ENCODE assay signal across 9 cellular contexts in the genomic region with DNA sequence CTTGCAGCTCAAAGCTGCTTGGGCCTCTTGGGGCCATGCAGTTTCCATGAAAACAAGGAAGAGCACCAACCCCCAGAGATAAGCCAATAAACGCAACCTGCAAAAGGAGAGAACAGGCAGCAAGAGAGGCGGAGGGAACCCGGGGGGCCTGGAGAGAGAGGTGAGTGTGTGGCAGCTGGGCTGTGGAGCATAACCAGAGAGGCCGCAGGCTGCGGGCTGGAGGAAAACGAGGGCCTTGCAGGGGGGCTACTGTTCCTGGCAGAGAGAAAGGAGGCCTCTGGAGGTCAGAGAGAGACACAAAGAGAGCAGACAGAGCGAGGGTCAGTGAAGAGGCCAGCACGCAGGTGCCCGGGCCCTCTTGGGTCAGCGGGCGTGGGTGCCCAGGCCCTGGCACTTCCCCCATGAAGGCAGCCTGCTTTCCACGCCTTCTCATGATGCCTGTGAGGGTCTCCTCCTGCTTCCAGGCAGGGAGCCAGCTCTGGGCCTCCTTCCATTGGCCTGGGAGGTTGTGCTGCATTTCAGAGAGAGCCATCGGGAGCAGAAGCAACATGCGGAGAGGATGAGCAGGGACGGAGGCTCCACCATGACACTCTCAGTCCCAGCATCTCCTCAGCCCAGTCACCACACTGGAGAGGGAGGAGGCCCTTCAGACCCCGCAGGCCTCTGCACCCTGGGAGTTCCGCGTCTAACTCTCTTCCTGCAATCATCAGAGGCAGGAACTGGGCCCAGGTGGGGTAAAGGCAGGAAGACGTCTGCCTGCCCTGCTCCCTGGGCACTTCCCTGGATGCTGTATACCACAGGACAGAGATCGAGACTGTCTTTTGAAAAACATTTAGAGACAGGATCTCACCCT. TPM values are rescaled to one million over a fixed set of nuclear protein-coding genes. Genes with fewer than 3 reads are reported as not detected.
A peak's percentile ranks its signal among the peaks of the same experiment; 100 is the strongest.
DNase-seq lines count a peak whose midpoint lies in the region; ATAC-seq, FAIRE-seq and TF ChIP-seq lines count a peak whose summit lies in the region.
"Not testable (repeated sequence)": the region's sequence is repeated elsewhere in the genome, so short reads cannot be mapped to it uniquely, and the experiment has no call there.
"Had no signal": no experiment of that assay in that cellular context is flagged by ENCODE, and none has a peak within 500 bp of the region (broad histone marks: within the 10 kb centered on the region; RNA-seq: fewer than 3 reads in every experiment).

No MANE protein-coding gene starts in this region.

- not testable (repeated sequence) for TF ChIP-seq RAD21 in GM12878 (IDR thresholded peaks at IDR 0.05; ENCODE audit: insufficient read depth, low read depth, low read length)

- H3K36me3 ChIP-seq in BE2C; GM12878 (ENCODE audit: control insufficient read depth in 2 of 2, insufficient read depth in 2 of 2, low read length in 1 of 2); muscle layer of duodenum (ENCODE audit: control insufficient read depth in 1 of 2, insufficient read depth in 2 of 2, low read length in 2 of 2): not testable (repeated sequence)

- H3K9me3 ChIP-seq in BE2C; GM12878 (replicated peaks; ENCODE audit: control insufficient read depth, insufficient read depth, low read length); muscle layer of duodenum (ENCODE audit: control insufficient read depth in 1 of 2, low read length in 2 of 2): not testable (repeated sequence)

- peak; percentile 46 for DNase-seq in BE2C
- peak; percentile 38 for DNase-seq in NCI-H2227 treated with DMSO at 0.1 percent for 48 hours (lab: John Stamatoyannopoulos, UW)
- DNase-seq in activated CD4-positive, alpha-beta T cell treated with anti-CD3 and anti-CD28 coated beads for 36 hours, result peak; percentile 50
- not testable (repeated sequence) for DNase-seq in GM12878 (ENCODE audit: low read depth, low spot score); fibroblast of villous mesenchyme (ENCODE audit: low read depth)
- DNase-seq in stimulated activated CD4-positive, alpha-beta T cell treated with anti-CD3 and anti-CD28 coated beads, Interleukin-4, amount 100 ng/mL, for 48 hours (ENCODE audit: low read depth in 2 of 2), result peak; percentile 2 to 22

- CTCF ChIA-PET in activated CD4-positive, alpha-beta T cell treated with anti-CD3 and anti-CD28 coated beads for 36 hours (lab: Charles Lee), result not testable (repeated sequence)
- CTCF ChIA-PET in GM12878 (lab: Yijun Ruan, JAX), result interaction anchor here (1.1 to 3.8 kb wide), 3 partner anchors 38 to 182 kb away, joined by 3 to 25 read pairs (median 13); partner anchors contain the start of gene CCDC74A

- H3K9me3 Mint-ChIP-seq in activated CD4-positive, alpha-beta T cell treated with anti-CD3 and anti-CD28 coated beads for 36 hours (ENCODE audit: low read depth), result not testable (repeated sequence)

- not testable (repeated sequence) for TF ChIP-seq POLR2A in GM12878 (IDR thresholded peaks at IDR 0.05; ENCODE audit: low read depth, low read length)

- ATAC-seq in GM21723 (IDR thresholded peaks at IDR 0.05; ENCODE audit: unreplicated experiment) (peak; percentile 20), GM12878 (peak; percentile 5)
- ATAC-seq in activated CD4-positive, alpha-beta T cell treated with anti-CD3 and anti-CD28 coated beads for 36 hours, result peak; percentile 17

- H2AFZ ChIP-seq in GM12878 (ENCODE audit: control insufficient read depth, low read depth, low read length), result peak overlapping the region; percentile 65

- not testable (repeated sequence) for FAIRE-seq in GM12878 (lab: Jason Lieb, UNC)

- not testable (repeated sequence) for H4K20me1 ChIP-seq in GM12878 (ENCODE audit: control insufficient read depth, insufficient read depth)

- H3K27ac ChIP-seq in GM12878 (ENCODE audit: control insufficient read depth, insufficient read depth), result peak overlapping the region; percentile 81
- not testable (repeated sequence) for H3K27ac ChIP-seq in muscle layer of duodenum (ENCODE audit: low read length)

- not testable (repeated sequence) for H3K27me3 Mint-ChIP-seq in activated CD4-positive, alpha-beta T cell treated with anti-CD3 and anti-CD28 coated beads for 36 hours

- H3K4me3 ChIP-seq in BE2C (ENCODE audit: low read depth, low read length) (peak overlapping the region; percentile 62), GM12878 (peak overlapping the region; percentile 67), fibroblast of villous mesenchyme (ENCODE audit: low read depth, low read length) (peak overlapping the region; percentile 54), muscle layer of duodenum (ENCODE audit: low read depth in 1 of 2, low read length in 2 of 2) (peak overlapping the region; percentile 30 to 83)

- SMC1A ChIA-PET in GM12878 (lab: Charles Lee; ENCODE audit: uncharacterized antibody, unreplicated experiment), result not testable (repeated sequence)

- not testable (repeated sequence) for H3K27me3 ChIP-seq in BE2C; GM12878 (replicated peaks in 1 of 2; ENCODE audit: control insufficient read depth in 2 of 2, insufficient read depth in 2 of 2, low read length in 1 of 2); muscle layer of duodenum (ENCODE audit: low read depth, low read length)

- POLR2A ChIA-PET in activated CD4-positive, alpha-beta T cell treated with anti-CD3 and anti-CD28 coated beads for 36 hours (lab: Charles Lee); GM12878 (lab: Charles Lee): not testable (repeated sequence)

- BruUV-seq in GM12878 (replicated peaks; lab: Mats Ljungman, UMichigan), result TSS peak; percentile 49

- H3K4me1 Mint-ChIP-seq in activated CD4-positive, alpha-beta T cell treated with anti-CD3 and anti-CD28 coated beads for 36 hours, result peaks cover 28% of the 10 kb centered on the region

- H3K27ac Mint-ChIP-seq in activated CD4-positive, alpha-beta T cell treated with anti-CD3 and anti-CD28 coated beads for 36 hours, result peak overlapping the region; percentile 91

- WGBS in GM12878 (ENCODE audit: insufficient coverage, insufficient replicate concordance, low lambda C conversion rate, missing lambda C conversion rate), result 38% methylated on average over 15 of the region's 20 CpGs

- in situ Hi-C loops in GM12878 (cut with MboI), result not testable (repeated sequence)

- peak overlapping the region; percentile 19 for H3K4me2 ChIP-seq in GM12878 (ENCODE audit: control insufficient read depth, insufficient read depth)

- H3K4me3 Mint-ChIP-seq in activated CD4-positive, alpha-beta T cell treated with anti-CD3 and anti-CD28 coated beads for 36 hours, result peak overlapping the region; percentile 85

- H3K4me1 ChIP-seq in BE2C; GM12878 (ENCODE audit: control insufficient read depth, insufficient read depth, low read length): not testable (repeated sequence)
- H3K4me1 ChIP-seq in muscle layer of duodenum (ENCODE audit: control insufficient read depth in 1 of 2, insufficient read depth in 2 of 2, low read length in 2 of 2), result peaks cover 0 to 27% of the 10 kb centered on the region in 2 donors

- RAD21 ChIA-PET in GM12878 (lab: Charles Lee; ENCODE audit: unreplicated experiment), result not testable (repeated sequence)

- peak overlapping the region; percentile 85 for H3K9ac ChIP-seq in GM12878 (ENCODE audit: control insufficient read depth, insufficient read depth, low read length)

- H3K36me3 Mint-ChIP-seq in activated CD4-positive, alpha-beta T cell treated with anti-CD3 and anti-CD28 coated beads for 36 hours (ENCODE audit: low read depth), result peaks cover 31% of the 10 kb centered on the region

- intact Hi-C loops in activated CD4-positive, alpha-beta T cell treated with anti-CD3 and anti-CD28 coated beads for 36 hours (cut with DNase I, micrococcal nuclease), result loop anchor here (5.0 to 10.0 kb wide), 3 partner anchors 79 to 1149 kb away; partner anchors contain the start of gene IMP4 (in 1 of the 2)
- intact Hi-C loops in GM12878 (cut with micrococcal nuclease; ENCODE audit: unreplicated experiment), result loop anchor here (5.0 to 10.0 kb wide), 3 partner anchors 86 to 396 kb away; partner anchors contain the start of gene FAM168B

- TF ChIP-seq EP300 in GM12878 (IDR thresholded peaks at IDR 0.05; ENCODE audit: borderline replicate concordance in 1 of 2, control insufficient read depth in 1 of 2, low read depth in 2 of 2, low read length in 2 of 2), result not testable (repeated sequence)

- TF ChIP-seq CTCF in BE2C (IDR thresholded peaks at IDR 0.05; ENCODE audit: low read depth, low read length); GM12878 (IDR thresholded peaks at IDR 0.05 in 2 of 3, conservative IDR thresholded peaks at IDR 0.05 in 1 of 3; ENCODE audit: control insufficient read depth in 2 of 3, extremely low read depth in 1 of 3, insufficient read depth in 1 of 3, low read depth in 3 of 3, low read length in 3 of 3); fibroblast of villous mesenchyme (IDR thresholded peaks at IDR 0.05; ENCODE audit: insufficient read depth, low read depth, low read length): not testable (repeated sequence)

- H3K79me2 ChIP-seq in GM12878 (ENCODE audit: control insufficient read depth, insufficient read depth, low read length), result peaks cover 58% of the 10 kb centered on the region

RNA-seq across cellular contexts. Expression of gene MZT2A, which starts 1.4 kb away (rescaled TPM):
- polyA plus RNA-seq in BE2C (2012; ENCODE audit: insufficient read depth, insufficient read length, low read depth), result 308 TPM
- total RNA-seq in activated CD4-positive, alpha-beta T cell treated with anti-CD3 and anti-CD28 coated beads for 36 hours, result 100 to 1,000 TPM in 1 of 2 experiments, 10 to 100 TPM in 1; 69.9 to 110 TPM
- 59.4 and 61.8 TPM in 2 replicates for total RNA-seq in GM12878 (2013; cell fraction: nucleolus; rRNA removed)
- 294 and 325 TPM in 2 replicates for total RNA-seq in GM12878 (2014; rRNA removed)
- total RNA-seq in GM12878 (2014; rRNA removed; fragmentation: Illumina TruSeq; extraction: Trizol), result 41.5 and 56.6 TPM in 2 replicates
- 263 and 267 TPM in 2 replicates for total RNA-seq in GM12878 (2021)
- 118 TPM for polyA plus RNA-seq in GM12878 (2011; ENCODE audit: low read depth)
- 66.4 and 116 TPM in 2 replicates for polyA plus RNA-seq in GM12878 (2011; rRNA removed)
- 111 and 247 TPM in 2 replicates for polyA plus RNA-seq in GM12878 (2011; cell fraction: cytosol; rRNA removed)
- 81.1 and 84.7 TPM in 2 replicates for polyA plus RNA-seq in GM12878 (2011; cell fraction: nucleus; rRNA removed)
- polyA plus RNA-seq in GM12878 (2012), result 230 and 269 TPM in 2 replicates
- 4.8 and 15.6 TPM in 2 replicates for polyA plus RNA-seq in GM12878 (2014; fragmentation: Illumina TruSeq; extraction: Trizol)
- polyA plus RNA-seq in GM12878 (2014; fragmentation: Nextera tagmentation; extraction: Ambion mirVana), result 10 to 100 TPM in 1 of 2 experiments, 1 to 10 TPM in 1; 6.3 to 23.7 TPM
- polyA plus RNA-seq in GM12878 (2014; rRNA removed), result 281 and 354 TPM in 2 replicates
- 100 to 1,000 TPM; 186 to 231 TPM for polyA plus RNA-seq in GM12878 (2016; fragmentation: Nextera tagmentation; extraction: Ambion mirVana)
- 14.8 and 40.5 TPM in 2 replicates for polyA minus RNA-seq in GM12878 (2011; rRNA and poly(A)+ RNA removed)
- 21.4 and 22.8 TPM in 2 replicates for polyA minus RNA-seq in GM12878 (2011; cell fraction: cytosol; rRNA and poly(A)+ RNA removed)
- 21.6 and 39.8 TPM in 2 replicates for polyA minus RNA-seq in GM12878 (2011; cell fraction: nucleus; rRNA and poly(A)+ RNA removed)
- total RNA-seq in fibroblast of villous mesenchyme, result 52.7 and 80.9 TPM in 2 replicates

RNA-seq across cellular contexts. Expression of gene TUBA3D, which starts 14.9 kb away (rescaled TPM):
- polyA plus RNA-seq in BE2C (2012; ENCODE audit: insufficient read depth, insufficient read length, low read depth), result 0.88 TPM
- total RNA-seq in activated CD4-positive, alpha-beta T cell treated with anti-CD3 and anti-CD28 coated beads for 36 hours, result not detected
- total RNA-seq in GM12878 (2013; cell fraction: nucleolus; rRNA removed), result not detected in 2 replicates
- total RNA-seq in GM12878 (2014; rRNA removed) (not detected in 2 replicates), GM12878 (2014; rRNA removed; fragmentation: Illumina TruSeq; extraction: Trizol) (not detected in 2 replicates), GM12878 (2021) (not detected in 2 replicates), fibroblast of villous mesenchyme (not detected in 2 replicates)
- polyA plus RNA-seq in GM12878 (2011; ENCODE audit: low read depth), result not detected
- polyA plus RNA-seq in GM12878 (2011; rRNA removed) (not detected in 2 replicates), GM12878 (2014; fragmentation: Illumina TruSeq; extraction: Trizol) (not detected in 2 replicates), GM12878 (2014; fragmentation: Nextera tagmentation; extraction: Ambion mirVana) (under 1 TPM; 0.04 to 0.08 TPM), GM12878 (2014; rRNA removed) (not detected in 2 replicates), GM12878 (2016; fragmentation: Nextera tagmentation; extraction: Ambion mirVana) (under 1 TPM; 0.33 to 0.37 TPM)
- not detected in 2 replicates for polyA plus RNA-seq in GM12878 (2011; cell fraction: cytosol; rRNA removed)
- polyA plus RNA-seq in GM12878 (2011; cell fraction: nucleus; rRNA removed), result not detected in 2 replicates
- polyA plus RNA-seq in GM12878 (2012), result 0.24 and 0.26 TPM in 2 replicates
- not detected in 2 replicates for polyA minus RNA-seq in GM12878 (2011; rRNA and poly(A)+ RNA removed)
- polyA minus RNA-seq in GM12878 (2011; cell fraction: cytosol; rRNA and poly(A)+ RNA removed), result not detected in 2 replicates
- polyA minus RNA-seq in GM12878 (2011; cell fraction: nucleus; rRNA and poly(A)+ RNA removed), result not detected in 2 replicates
- total RNA-seq: lung microvascular endothelial cell had no signal

RNA-seq across cellular contexts. Expression of gene CCDC74A, which starts 36.8 kb away (rescaled TPM):
- 10.4 TPM for polyA plus RNA-seq in BE2C (2012; ENCODE audit: insufficient read depth, insufficient read length, low read depth)
- total RNA-seq in activated CD4-positive, alpha-beta T cell treated with anti-CD3 and anti-CD28 coated beads for 36 hours, result 1 to 10 TPM; 3.0 to 3.5 TPM
- total RNA-seq in GM12878 (2013; cell fraction: nucleolus; rRNA removed), result 67.5 and 85.0 TPM in 2 replicates
- total RNA-seq in GM12878 (2014; rRNA removed) (98.8 and 101 TPM in 2 replicates), GM12878 (2014; rRNA removed; fragmentation: Illumina TruSeq; extraction: Trizol) (55.5 and 57.8 TPM in 2 replicates), GM12878 (2021) (68.0 and 71.9 TPM in 2 replicates), fibroblast of villous mesenchyme (4.7 and 9.7 TPM in 2 replicates)
- 18.5 TPM for polyA plus RNA-seq in GM12878 (2011; ENCODE audit: low read depth)
- polyA plus RNA-seq in GM12878 (2011; rRNA removed) (42.1 and 61.8 TPM in 2 replicates), GM12878 (2014; fragmentation: Illumina TruSeq; extraction: Trizol) (19.1 and 55.9 TPM in 2 replicates), GM12878 (2014; fragmentation: Nextera tagmentation; extraction: Ambion mirVana) (10 to 100 TPM; 14.3 to 21.5 TPM), GM12878 (2014; rRNA removed) (133 and 141 TPM in 2 replicates), GM12878 (2016; fragmentation: Nextera tagmentation; extraction: Ambion mirVana) (10 to 100 TPM; 66.6 to 73.9 TPM)
- polyA plus RNA-seq in GM12878 (2011; cell fraction: cytosol; rRNA removed), result 57.4 and 91.9 TPM in 2 replicates
- polyA plus RNA-seq in GM12878 (2011; cell fraction: nucleus; rRNA removed), result 340 and 345 TPM in 2 replicates
- polyA plus RNA-seq in GM12878 (2012), result 40.4 and 54.9 TPM in 2 replicates
- 16.2 and 30.6 TPM in 2 replicates for polyA minus RNA-seq in GM12878 (2011; rRNA and poly(A)+ RNA removed)
- polyA minus RNA-seq in GM12878 (2011; cell fraction: cytosol; rRNA and poly(A)+ RNA removed), result 16.0 and 18.8 TPM in 2 replicates
- polyA minus RNA-seq in GM12878 (2011; cell fraction: nucleus; rRNA and poly(A)+ RNA removed), result 42.8 and 54.7 TPM in 2 replicates
